ENCODE assay signal across 8 cellular contexts in genomic region chr1:22053018-22053860, GRCh38. TPM values are rescaled to one million over a fixed set of nuclear protein-coding genes. Genes with fewer than 3 reads are reported as not detected.
DNase-seq lines count a peak whose midpoint lies in the region; ATAC-seq and TF ChIP-seq lines count a peak whose summit lies in the region.

No MANE protein-coding gene starts in this region.

- H3K36me3 Mint-ChIP-seq in natural killer cell treated with Interleukin-12 subunit alpha and Interleukin-12 subunit beta and Interleukin-15 and Interleukin-18, amount 100 ng/mL, for 72 hours, result peaks cover 13% of the 10 kb centered on the region

- no peak for TF ChIP-seq CTCF in PC-9 (conservative IDR thresholded peaks at IDR 0.05)
- no peak for TF ChIP-seq CTCF in thoracic aorta (IDR thresholded peaks at IDR 0.05)

- H3K27ac Mint-ChIP-seq in natural killer cell treated with Interleukin-12 subunit alpha and Interleukin-12 subunit beta and Interleukin-15 and Interleukin-18, amount 100 ng/mL, for 72 hours, result peak overlapping the region; percentile 90 to 93

- POLR2A ChIA-PET in PC-9 (lab: Charles Lee; ENCODE audit: unreplicated experiment), result interaction anchor here (0.5 to 1.8 kb wide), 8 partner anchors 8 to 1690 kb away, joined by 3 to 20 read pairs (median 4); partner anchors contain the start of gene ELOA

- peaks cover 45 to 69% of the 10 kb centered on the region in 2 donors for H3K4me1 Mint-ChIP-seq in natural killer cell treated with Interleukin-12 subunit alpha and Interleukin-12 subunit beta and Interleukin-15 and Interleukin-18, amount 100 ng/mL, for 72 hours (ENCODE audit: low read depth in 2 of 2)

- no peaks in the 10 kb centered on the region for H3K9me3 Mint-ChIP-seq in natural killer cell treated with Interleukin-12 subunit alpha and Interleukin-12 subunit beta and Interleukin-15 and Interleukin-18, amount 100 ng/mL, for 72 hours

- H3K27me3 ChIP-seq in PC-9 (ENCODE audit: insufficient read depth, low read depth) (no peaks in the 10 kb centered on the region), thoracic aorta (replicated peaks; ENCODE audit: insufficient read depth) (no peaks in the 10 kb centered on the region)

- no peak overlapping the region for H2AFZ ChIP-seq in PC-9

- peaks cover 12% of the 10 kb centered on the region; the same call in 1 of the 2 replicates for H3F3A ChIP-seq in PC-9 (ENCODE audit: insufficient read depth, low read depth)

- H3K9me2 ChIP-seq in PC-9 (ENCODE audit: insufficient read depth), result no peaks in the 10 kb centered on the region

- intact Hi-C loops in PC-9 (cut with micrococcal nuclease; ENCODE audit: unreplicated experiment), result loop anchor here (1.0 kb wide), 1 partner anchor 28 kb away; no protein-coding TSS in a partner anchor

- no peaks in the 10 kb centered on the region for H3K27me3 Mint-ChIP-seq in natural killer cell treated with Interleukin-12 subunit alpha and Interleukin-12 subunit beta and Interleukin-15 and Interleukin-18, amount 100 ng/mL, for 72 hours

- H3K36me3 ChIP-seq in PC-9 (ENCODE audit: low read depth), result peaks cover 9% of the 10 kb centered on the region; the same call in 1 of the 2 replicates
- no peaks in the 10 kb centered on the region for H3K36me3 ChIP-seq in thoracic aorta

- ATAC-seq in GM19395 (IDR thresholded peaks at IDR 0.05; ENCODE audit: unreplicated experiment), result peak; percentile 25
- peak; percentile 46 for ATAC-seq in HG03521 (IDR thresholded peaks at IDR 0.05; ENCODE audit: unreplicated experiment)
- ATAC-seq in natural killer cell treated with Interleukin-12 subunit alpha and Interleukin-12 subunit beta and Interleukin-15 and Interleukin-18, amount 100 ng/mL, for 72 hours, result peak; percentile 68 to 77
- ATAC-seq in thoracic aorta (ENCODE audit: insufficient number of reproducible peaks, low FRiP score, low read depth), result peak; percentile 38

- TSS peak; percentile 56 for BruUV-seq in PC-9 (replicated peaks; lab: Mats Ljungman, UMichigan)

- H3K4me3 ChIP-seq in PC-9, result peak overlapping the region; percentile 90
- peak overlapping the region; percentile 91 for H3K4me3 ChIP-seq in thoracic aorta

- H4K20me1 ChIP-seq in PC-9 (ENCODE audit: insufficient read depth), result peaks cover 46% of the 10 kb centered on the region

- H3K27ac ChIP-seq in PC-9 (peak overlapping the region; percentile 79), thoracic aorta (peak overlapping the region; percentile 97 to 100)

- peaks cover 48% of the 10 kb centered on the region for H3K79me2 ChIP-seq in PC-9 (ENCODE audit: low read depth)

- no peaks in the 10 kb centered on the region for H3K9me3 ChIP-seq in PC-9 (ENCODE audit: insufficient read depth, low read depth)
- no peaks in the 10 kb centered on the region for H3K9me3 ChIP-seq in thoracic aorta

- DNase-seq in C1 segment of cervical spinal cord (lab: John Stamatoyannopoulos, UW), result peak in 12 of 14 donors; percentile 21 to 84 (median 60)
- DNase-seq in PC-9, result peak in 1 of 2 experiments; percentile 54
- DNase-seq in activated effector memory CD4-positive, alpha-beta T cell treated with Interleukin-2 at 50 U/mL for 16 hours, result peak; percentile 37
- peak; percentile 47 for DNase-seq in fibroblast of the conjunctiva (ENCODE audit: low read depth)
- DNase-seq in natural killer cell treated with Interleukin-12 subunit alpha and Interleukin-12 subunit beta and Interleukin-15 and Interleukin-18, amount 100 ng/mL, for 72 hours (ENCODE audit: low spot score), result peak; percentile 80
- DNase-seq in thoracic aorta (ENCODE audit: low spot score), result no peak

- CTCF ChIA-PET in PC-9 (lab: Charles Lee), result interaction anchor here (0.5 to 1.1 kb wide), 3 partner anchors 29 to 366 kb away, joined by 3 to 4 read pairs (median 3); no protein-coding TSS in a partner anchor

- peaks cover 18% of the 10 kb centered on the region for H3K4me1 ChIP-seq in PC-9 (replicated peaks; ENCODE audit: insufficient read depth)
- peaks cover 40 to 43% of the 10 kb centered on the region in 2 donors for H3K4me1 ChIP-seq in thoracic aorta (ENCODE audit: control insufficient read depth in 1 of 2, low read depth in 2 of 2)

- peak overlapping the region; percentile 95 for H3K4me3 Mint-ChIP-seq in natural killer cell treated with Interleukin-12 subunit alpha and Interleukin-12 subunit beta and Interleukin-15 and Interleukin-18, amount 100 ng/mL, for 72 hours

- peak overlapping the region; percentile 97 for H3K4me2 ChIP-seq in PC-9

RNA-seq across cellular contexts. Expression of gene CDC42, which starts 0.7 kb away (rescaled TPM):
- total RNA-seq in PC-9 (2021) (119 and 183 TPM in 2 replicates), thoracic aorta (100 to 1,000 TPM; 156 to 187 TPM)
- total RNA-seq in natural killer cell treated with Interleukin-12 subunit alpha and Interleukin-12 subunit beta and Interleukin-15 and Interleukin-18, amount 100 ng/mL, for 72 hours, result 100 to 1,000 TPM; 191 to 394 TPM

RNA-seq across cellular contexts. Expression of gene CELA3A, which starts 51.8 kb away (rescaled TPM):
- total RNA-seq in PC-9 (2021), result not detected in 2 replicates
- not detected for total RNA-seq in natural killer cell treated with Interleukin-12 subunit alpha and Interleukin-12 subunit beta and Interleukin-15 and Interleukin-18, amount 100 ng/mL, for 72 hours
- 1 to 10 TPM; 2.0 to 6.6 TPM for total RNA-seq in thoracic aorta
